8 cellular contexts compared by ENCODE assay signal in the genomic region with DNA sequence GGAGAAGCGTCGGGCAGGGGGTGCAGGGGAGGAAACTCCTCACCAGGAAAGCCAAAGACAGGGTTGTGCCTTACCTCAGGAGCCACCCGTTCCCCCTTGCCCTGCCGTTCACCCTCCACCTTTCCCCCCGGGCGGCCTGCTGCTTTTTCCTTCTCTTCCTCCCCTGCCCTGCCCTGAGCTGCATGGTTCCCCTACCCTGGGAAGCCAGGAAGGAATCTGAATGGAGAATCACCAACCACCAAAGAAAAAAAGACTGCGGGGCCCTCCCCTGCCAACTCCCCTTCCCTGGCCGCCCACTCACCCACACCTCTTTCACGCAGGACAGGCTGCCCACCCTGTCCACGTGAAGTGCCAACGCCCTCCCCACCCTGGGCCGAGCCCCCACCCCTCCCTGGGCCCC. TPM values are rescaled to one million over a fixed set of nuclear protein-coding genes. Genes with fewer than 3 reads are reported as not detected.
A peak's percentile ranks its signal among the peaks of the same experiment; 100 is the strongest.
DNase-seq lines count a peak whose midpoint lies in the region; ATAC-seq and TF ChIP-seq lines count a peak whose summit lies in the region.

No MANE protein-coding gene starts in this region.

- H3K27ac Mint-ChIP-seq in CD8-positive, alpha-beta T cell: peak overlapping the region; percentile 100
- peak overlapping the region; percentile 100 for H3K27ac Mint-ChIP-seq in stimulated activated naive CD8-positive, alpha-beta T cell treated with anti-CD3 and anti-CD28 coated beads, Interleukin-15, Interleukin-2, amounts not matched to agents 100 ng/mL and 50 ng/mL, for 24 hours

- no peaks in the 10 kb centered on the region for H3K9me3 Mint-ChIP-seq in CD8-positive, alpha-beta T cell
- H3K9me3 Mint-ChIP-seq in stimulated activated naive CD8-positive, alpha-beta T cell treated with anti-CD3 and anti-CD28 coated beads, Interleukin-15, Interleukin-2, amounts not matched to agents 100 ng/mL and 50 ng/mL, for 24 hours: no peaks in the 10 kb centered on the region

- H3K4me3 Mint-ChIP-seq in CD8-positive, alpha-beta T cell: peak overlapping the region; percentile 88
- peak overlapping the region; percentile 99 for H3K4me3 Mint-ChIP-seq in stimulated activated naive CD8-positive, alpha-beta T cell treated with anti-CD3 and anti-CD28 coated beads, Interleukin-15, Interleukin-2, amounts not matched to agents 100 ng/mL and 50 ng/mL, for 24 hours

- H3K79me2 ChIP-seq in OCI-LY7 (ENCODE audit: insufficient read depth, low read depth, low read length): peaks cover 41% of the 10 kb centered on the region

- no peaks in the 10 kb centered on the region for H3K9me2 ChIP-seq in OCI-LY7 (ENCODE audit: insufficient read depth, low read length)

- H2AFZ ChIP-seq in OCI-LY7 (ENCODE audit: low read length): no peak overlapping the region; the same call in 1 of the 2 replicates

- peaks cover 13% of the 10 kb centered on the region for H3K36me3 ChIP-seq in CD8-positive, alpha-beta T cell (ENCODE audit: insufficient read depth, low read length)
- H3K36me3 ChIP-seq in OCI-LY7 (ENCODE audit: insufficient read depth, low read length) (peaks cover 28% of the 10 kb centered on the region), liver (ENCODE audit: control insufficient read depth in 4 of 4, insufficient read depth in 3 of 4, low read depth in 1 of 4, low read length in 3 of 4) (peaks cover 0 to 4% (median 0%) of the 10 kb centered on the region in 4 donors)

- POLR2A ChIA-PET in CD8-positive, alpha-beta T cell (lab: Charles Lee): interaction anchor here (0.5 to 2.4 kb wide), 19 partner anchors 9 to 759 kb away, joined by 3 to 30 read pairs (median 5); partner anchors contain the start of genes AQP3, B4GALT1, BAG1 and CHMP5
- POLR2A ChIA-PET in OCI-LY7 (lab: Charles Lee): interaction anchor here (0.6 to 1.3 kb wide), 10 partner anchors 9 to 265 kb away, joined by 3 to 6 read pairs (median 4); partner anchors contain the start of genes BAG1, CHMP5 and DNAJA1

- H3K4me2 ChIP-seq in OCI-LY7 (ENCODE audit: low read length): peak overlapping the region; percentile 76

- peak in 4 of 7 experiments; percentile 15 to 68 (median 25) for DNase-seq in CD8-positive, alpha-beta T cell
- DNase-seq in OCI-LY7 (ENCODE audit: low spot score) (no peak), astrocyte of the spinal cord (ENCODE audit: low read depth, low spot score) (peak; percentile 9), iPS-NIHi11 (ENCODE audit: low spot score) (no peak)

- WGBS in liver: 21% methylated on average over 12 of the region's 12 CpGs

- intact Hi-C loops in CD8-positive, alpha-beta T cell (cut with DNase I, micrococcal nuclease): loop anchor here (5.0 kb wide), 3 partner anchors 43 to 433 kb away; no protein-coding TSS in a partner anchor
- intact Hi-C loops in OCI-LY7 (cut with micrococcal nuclease; ENCODE audit: unreplicated experiment): loop anchor here (5.0 kb wide), 1 partner anchor 83 kb away; no protein-coding TSS in a partner anchor

- no peaks in the 10 kb centered on the region for H3K27me3 Mint-ChIP-seq in CD8-positive, alpha-beta T cell (ENCODE audit: low read depth)
- no peaks in the 10 kb centered on the region for H3K27me3 Mint-ChIP-seq in stimulated activated naive CD8-positive, alpha-beta T cell treated with anti-CD3 and anti-CD28 coated beads, Interleukin-15, Interleukin-2, amounts not matched to agents 100 ng/mL and 50 ng/mL, for 24 hours

- in situ Hi-C loops in astrocyte of the spinal cord (cut with HindIII; ENCODE audit: low sequenced_read_pairs): no loop called here

- TF ChIP-seq RAD21 in liver (IDR thresholded peaks at IDR 0.05): no peak

- H3K9me3 ChIP-seq in CD8-positive, alpha-beta T cell (ENCODE audit: low read length): no peaks in the 10 kb centered on the region
- no peaks in the 10 kb centered on the region for H3K9me3 ChIP-seq in OCI-LY7 (ENCODE audit: low read length)
- H3K9me3 ChIP-seq in liver (ENCODE audit: control insufficient read depth in 4 of 4, low read length in 3 of 4): no peaks in the 10 kb centered on the region

- CTCF ChIA-PET in CD8-positive, alpha-beta T cell (lab: Charles Lee): interaction anchor here (0.8 to 1.4 kb wide), 3 partner anchors 13 to 264 kb away, joined by 3 read pairs; partner anchors contain the start of gene DNAJA1
- CTCF ChIA-PET in OCI-LY7 (lab: Charles Lee; ENCODE audit: unreplicated experiment): no interaction called here

- H3K27me3 ChIP-seq in CD8-positive, alpha-beta T cell (ENCODE audit: insufficient read depth, low read length): no peaks in the 10 kb centered on the region
- no peaks in the 10 kb centered on the region for H3K27me3 ChIP-seq in liver (ENCODE audit: control insufficient read depth in 4 of 4, insufficient read depth in 4 of 4, low read length in 3 of 4)

- no peak for ATAC-seq in CD8-positive, alpha-beta T cell
- ATAC-seq in GM19023 (IDR thresholded peaks at IDR 0.05; ENCODE audit: unreplicated experiment) (no peak), GM19328 (IDR thresholded peaks at IDR 0.05; ENCODE audit: unreplicated experiment) (no peak)

- peak overlapping the region; percentile 32 to 97 for H3K9ac ChIP-seq in liver (ENCODE audit: low read depth in 1 of 2, low read length in 2 of 2)

- peaks cover 57% of the 10 kb centered on the region for H3K4me1 Mint-ChIP-seq in CD8-positive, alpha-beta T cell (ENCODE audit: low read depth)
- peaks cover 58% of the 10 kb centered on the region for H3K4me1 Mint-ChIP-seq in stimulated activated naive CD8-positive, alpha-beta T cell treated with anti-CD3 and anti-CD28 coated beads, Interleukin-15, Interleukin-2, amounts not matched to agents 100 ng/mL and 50 ng/mL, for 24 hours (ENCODE audit: low read depth)

- no peak for TF ChIP-seq CTCF in CD8-positive, alpha-beta T cell (IDR thresholded peaks at IDR 0.05)
- TF ChIP-seq CTCF in OCI-LY7 (conservative IDR thresholded peaks at IDR 0.05; ENCODE audit: low read length): no peak
- TF ChIP-seq CTCF in astrocyte of the spinal cord (IDR thresholded peaks at IDR 0.05; ENCODE audit: low read depth, low read length): no peak
- TF ChIP-seq CTCF in liver (IDR thresholded peaks at IDR 0.05; ENCODE audit: low read depth, low read length, missing input control): no peak

- H3K4me1 ChIP-seq in CD8-positive, alpha-beta T cell (ENCODE audit: insufficient read depth, low read length): peaks cover 55% of the 10 kb centered on the region
- peaks cover 53% of the 10 kb centered on the region for H3K4me1 ChIP-seq in OCI-LY7 (ENCODE audit: insufficient read depth, low read length, poor library complexity, severe bottlenecking)
- peaks cover 13 to 44% (median 31%) of the 10 kb centered on the region in 4 donors for H3K4me1 ChIP-seq in liver (ENCODE audit: control insufficient read depth in 4 of 4, insufficient read depth in 4 of 4, low read length in 3 of 4)

- H3K27ac ChIP-seq in CD8-positive, alpha-beta T cell (ENCODE audit: low read depth, low read length): peak overlapping the region; percentile 98
- peak overlapping the region; percentile 97 for H3K27ac ChIP-seq in OCI-LY7 (ENCODE audit: low read depth, low read length, poor library complexity, severe bottlenecking)
- peak overlapping the region; percentile 99 to 100 for H3K27ac ChIP-seq in liver (ENCODE audit: low read depth in 1 of 2, low read length in 2 of 2)

- H3K36me3 Mint-ChIP-seq in CD8-positive, alpha-beta T cell: peaks cover 41% of the 10 kb centered on the region
- peaks cover 36% of the 10 kb centered on the region for H3K36me3 Mint-ChIP-seq in stimulated activated naive CD8-positive, alpha-beta T cell treated with anti-CD3 and anti-CD28 coated beads, Interleukin-15, Interleukin-2, amounts not matched to agents 100 ng/mL and 50 ng/mL, for 24 hours (ENCODE audit: low read depth)

- no TSS peak for BruUV-seq in OCI-LY7 (replicated peaks; lab: Mats Ljungman, UMichigan)

- H3K4me3 ChIP-seq in CD8-positive, alpha-beta T cell (ENCODE audit: low read depth, low read length): peak overlapping the region; percentile 55
- H3K4me3 ChIP-seq in OCI-LY7 (ENCODE audit: low read depth, low read length, poor library complexity, severe bottlenecking) (peak overlapping the region; percentile 88), astrocyte of the spinal cord (ENCODE audit: low read depth, low read length) (peak overlapping the region; percentile 86), liver (ENCODE audit: low read depth in 1 of 3, low read length in 3 of 3) (peak overlapping the region; percentile 21 to 51 (median 22))

- no peaks in the 10 kb centered on the region for H4K20me1 ChIP-seq in OCI-LY7 (ENCODE audit: insufficient read depth, low read length)

TF ChIP-seq in liver, 16 proteins besides CTCF, POLR2A, EP300 and RAD21:
- TF ChIP-seq MAX (IDR thresholded peaks at IDR 0.05) (no peak), HNF4G (IDR thresholded peaks at IDR 0.05) (no peak), ATF3 (IDR thresholded peaks at IDR 0.05) (no peak), HNF4A (conservative IDR thresholded peaks at IDR 0.05) (no peak), JUND (IDR thresholded peaks at IDR 0.05) (no peak)

RNA-seq across cellular contexts. Expression of gene NFX1, which starts 0.8 kb away (rescaled TPM):
- 10 to 100 TPM; 32.9 to 37.9 TPM for total RNA-seq in CD8-positive, alpha-beta T cell
- 32.3 and 35.8 TPM in 2 replicates for total RNA-seq in OCI-LY7 (2014; rRNA removed; shearing (Covaris generic))
- total RNA-seq in OCI-LY7 (2022) (53.9 and 58.3 TPM in 2 replicates), liver (10 to 100 TPM; 14.1 to 27.9 TPM)
- 10 to 100 TPM; 13.7 to 15.1 TPM for polyA plus RNA-seq in liver

RNA-seq across cellular contexts. Expression of gene CHMP5, which starts 24.7 kb away (rescaled TPM):
- 10 to 100 TPM; 13.4 to 14.2 TPM for total RNA-seq in CD8-positive, alpha-beta T cell
- 31.2 and 39.7 TPM in 2 replicates for total RNA-seq in OCI-LY7 (2014; rRNA removed; shearing (Covaris generic))
- total RNA-seq in OCI-LY7 (2022): 50.1 and 51.5 TPM in 2 replicates
- total RNA-seq in liver: 10 to 100 TPM; 23.2 to 26.5 TPM
- 10 to 100 TPM; 29.0 to 34.8 TPM for polyA plus RNA-seq in liver

RNA-seq across cellular contexts. Expression of gene BAG1, which starts 25.0 kb away (rescaled TPM):
- 10 to 100 TPM; 56.8 to 64.3 TPM for total RNA-seq in CD8-positive, alpha-beta T cell
- 48.1 and 68.3 TPM in 2 replicates for total RNA-seq in OCI-LY7 (2014; rRNA removed; shearing (Covaris generic))
- total RNA-seq in OCI-LY7 (2022) (69.6 and 86.0 TPM in 2 replicates), liver (10 to 100 TPM; 35.1 to 49.4 TPM)
- polyA plus RNA-seq in liver: 10 to 100 TPM; 36.6 to 55.2 TPM

RNA-seq across cellular contexts. Expression of gene SPINK4, which starts 49.5 kb away (rescaled TPM):
- not detected for total RNA-seq in CD8-positive, alpha-beta T cell
- 0.51 TPM in 1 of 2 replicates, not detected in the other for total RNA-seq in OCI-LY7 (2014; rRNA removed; shearing (Covaris generic))
- total RNA-seq in OCI-LY7 (2022) (not detected in 2 replicates), liver (under 1 TPM in 1 of 2 donors, not detected in 1; 0.70 TPM)
- not detected for polyA plus RNA-seq in liver

Comparison
In these comparisons a context has a peak if more than half of its experiments do, and no peak if none do; other contexts are left out.
1. DNase-seq: peak in CD8-positive, alpha-beta T cell (4 of 7) and astrocyte of the spinal cord (single experiment); none in OCI-LY7 (single experiment) and iPS-NIHi11 (single experiment).
2. H3K4me3 ChIP-seq: peak in every context shown above with its lines; median percentile 88 in OCI-LY7; 86 in astrocyte of the spinal cord; 55 in CD8-positive, alpha-beta T cell; 22 in liver.
3. Peak in every context shown above with its lines, with median percentiles within 50 percentile points of each other: H3K27ac ChIP-seq.